Comparison of ENCODE assay signal across 9 cellular contexts in the genomic region with DNA sequence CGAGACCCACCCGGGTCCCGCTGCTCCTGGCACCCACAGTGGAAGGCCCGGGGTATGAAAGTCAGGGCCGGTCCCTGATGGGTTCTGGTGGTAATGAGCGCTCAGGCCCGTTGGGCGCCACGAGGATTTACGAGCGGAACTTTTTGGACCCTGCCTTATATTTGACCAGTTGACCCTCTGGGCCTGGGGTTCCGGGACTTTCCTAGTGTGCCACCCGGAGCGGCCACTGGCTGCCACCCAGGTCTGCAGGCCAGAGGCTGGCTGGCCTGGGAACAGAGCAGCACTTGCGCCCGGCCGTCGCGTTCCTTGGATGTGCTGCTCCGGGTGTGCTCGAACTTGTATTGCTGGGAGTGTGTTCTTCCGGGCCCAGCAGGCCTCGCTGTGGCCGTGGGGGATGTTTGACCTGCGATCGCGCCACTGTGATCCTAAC. TPM values are rescaled to one million over a fixed set of nuclear protein-coding genes. Genes with fewer than 3 reads are reported as not detected.
DNase-seq lines count a peak whose midpoint lies in the region; ATAC-seq, FAIRE-seq and TF ChIP-seq lines count a peak whose summit lies in the region.
"Had no signal": no experiment of that assay in that cellular context is flagged by ENCODE, and none has a peak within 500 bp of the region (broad histone marks: within the 10 kb centered on the region; RNA-seq: fewer than 3 reads in every experiment).

No MANE protein-coding gene starts in this region.

- peaks cover 10% of the 10 kb centered on the region for H3K27me3 ChIP-seq in H7 (ENCODE audit: control insufficient read depth, insufficient read depth, low read length)
- no peaks in the 10 kb centered on the region for H3K27me3 ChIP-seq in hepatocyte
- H3K27me3 ChIP-seq in psoas muscle (ENCODE audit: insufficient read depth in 3 of 3, low read length in 2 of 3) = peaks cover 0 to 35% (median 11%) of the 10 kb centered on the region in 3 donors

- DNase-seq in H7 (peak; percentile 69), hepatocyte (ENCODE audit: low spot score) (no peak), psoas muscle (no peak), NCI-H748 (lab: John Stamatoyannopoulos, UW; ENCODE audit: unreplicated experiment) (no peak), NCI-H446 treated with DMSO at 0.1 percent for 48 hours (lab: John Stamatoyannopoulos, UW) (no peak), HTR-8/SVneo (ENCODE audit: insufficient read length, low spot score) (no peak), C1 segment of cervical spinal cord (lab: John Stamatoyannopoulos, UW) (no peak)
- DNase-seq in activated naive CD8-positive, alpha-beta T cell treated with anti-CD3 and anti-CD28 coated beads, Interleukin-2, amount 10 ng/mL, durations not matched to agents 7 days and 5 days = no peak

- peaks cover 53% of the 10 kb centered on the region for H3K79me2 ChIP-seq in hepatocyte

- no peak overlapping the region for H3K27ac Mint-ChIP-seq in activated naive CD8-positive, alpha-beta T cell treated with anti-CD3 and anti-CD28 coated beads, Interleukin-2, amount 10 ng/mL, durations not matched to agents 7 days and 5 days

- TF ChIP-seq CTCF in hepatocyte (IDR thresholded peaks at IDR 0.05; ENCODE audit: poor library complexity) (no peak), psoas muscle (IDR thresholded peaks at IDR 0.05) (no peak)

- H4K20me1 ChIP-seq in hepatocyte (ENCODE audit: insufficient read depth, poor library complexity, severe bottlenecking) = no peaks in the 10 kb centered on the region

- FAIRE-seq in HTR-8/SVneo (lab: Jason Lieb, UNC) = no peak

- peak overlapping the region; percentile 83 for H3K4me3 Mint-ChIP-seq in activated naive CD8-positive, alpha-beta T cell treated with anti-CD3 and anti-CD28 coated beads, Interleukin-2, amount 10 ng/mL, durations not matched to agents 7 days and 5 days

- POLR2A ChIA-PET in activated naive CD8-positive, alpha-beta T cell treated with anti-CD3 and anti-CD28 coated beads, Interleukin-2, amount 10 ng/mL, durations not matched to agents 7 days and 5 days (lab: Charles Lee) = interaction anchor here (0.7 to 1.6 kb wide), 3 partner anchors 30 to 36 kb away, joined by 3 to 7 read pairs (median 4); a partner anchor contains a TSS

- H3K36me3 ChIP-seq in H7 (replicated peaks; ENCODE audit: control insufficient read depth, insufficient read depth, low read length) (no peaks in the 10 kb centered on the region), hepatocyte (replicated peaks; ENCODE audit: insufficient read depth, low read depth) (no peaks in the 10 kb centered on the region), psoas muscle (ENCODE audit: insufficient read depth in 1 of 2, low read depth in 1 of 2) (no peaks in the 10 kb centered on the region)

- WGBS in hepatocyte (ENCODE audit: low lambda C conversion rate, missing lambda C conversion rate) = 10% methylated on average over 27 of the region's 27 CpGs
- 17 to 30% (median 21%) methylated on average over 27 of the region's 27 CpGs for WGBS in psoas muscle, 3 donors

- peak overlapping the region; percentile 79 for H3K4me2 ChIP-seq in hepatocyte

- H3K4me1 ChIP-seq in hepatocyte (ENCODE audit: insufficient read depth) = no peaks in the 10 kb centered on the region
- no peaks in the 10 kb centered on the region for H3K4me1 ChIP-seq in psoas muscle

- H3K27me3 Mint-ChIP-seq in activated naive CD8-positive, alpha-beta T cell treated with anti-CD3 and anti-CD28 coated beads, Interleukin-2, amount 10 ng/mL, durations not matched to agents 7 days and 5 days = peaks cover 36% of the 10 kb centered on the region

- intact Hi-C loops in psoas muscle (cut with DNase I) = no loop called here

- peak overlapping the region; percentile 63 for H2AFZ ChIP-seq in hepatocyte

- H3K27ac ChIP-seq in hepatocyte (peak overlapping the region; percentile 99), psoas muscle (no peak overlapping the region)

- peaks cover 3% of the 10 kb centered on the region for H3K36me3 Mint-ChIP-seq in activated naive CD8-positive, alpha-beta T cell treated with anti-CD3 and anti-CD28 coated beads, Interleukin-2, amount 10 ng/mL, durations not matched to agents 7 days and 5 days

- H3K9me3 ChIP-seq in hepatocyte (ENCODE audit: low read depth) (no peaks in the 10 kb centered on the region), psoas muscle (no peaks in the 10 kb centered on the region)

- H3K4me3 ChIP-seq in H7 (ENCODE audit: insufficient read depth, low read depth, low read length) (peak overlapping the region; percentile 90), hepatocyte (peak overlapping the region; percentile 80), psoas muscle (peak overlapping the region; percentile 63)

- H3K9me3 Mint-ChIP-seq in activated naive CD8-positive, alpha-beta T cell treated with anti-CD3 and anti-CD28 coated beads, Interleukin-2, amount 10 ng/mL, durations not matched to agents 7 days and 5 days = no peaks in the 10 kb centered on the region

- peaks cover 10% of the 10 kb centered on the region for H3K4me1 Mint-ChIP-seq in activated naive CD8-positive, alpha-beta T cell treated with anti-CD3 and anti-CD28 coated beads, Interleukin-2, amount 10 ng/mL, durations not matched to agents 7 days and 5 days

- H3K9me2 ChIP-seq in hepatocyte (replicated peaks; ENCODE audit: insufficient read depth) = no peaks in the 10 kb centered on the region

- peak; percentile 16 for ATAC-seq in activated naive CD8-positive, alpha-beta T cell treated with anti-CD3 and anti-CD28 coated beads, Interleukin-2, amount 10 ng/mL, durations not matched to agents 7 days and 5 days (ENCODE audit: low read depth)
- ATAC-seq in psoas muscle = peak in 1 of 4 donors; percentile 33

RNA-seq across cellular contexts. Expression of a gene that starts 1.0 kb away (rescaled TPM):
- total RNA-seq in H7 (2014; rRNA removed; shearing (Covaris generic)) = 40.7 and 56.0 TPM in 2 replicates
- 1 to 10 TPM; 2.7 to 3.4 TPM for total RNA-seq in activated naive CD8-positive, alpha-beta T cell treated with anti-CD3 and anti-CD28 coated beads, Interleukin-2, amount 10 ng/mL, durations not matched to agents 7 days and 5 days
- 210 and 235 TPM in 2 replicates for total RNA-seq in hepatocyte
- 88.0 and 130 TPM in 2 replicates for polyA plus RNA-seq in hepatocyte
- total RNA-seq in psoas muscle = under 1 TPM; 0.08 to 0.17 (median 0.15) TPM
- under 1 TPM; 0.04 to 0.06 (median 0.05) TPM for polyA plus RNA-seq in psoas muscle

RNA-seq across cellular contexts. Expression of a gene that starts 29.9 kb away (rescaled TPM):
- total RNA-seq in H7 (2014; rRNA removed; shearing (Covaris generic)) = 1.1 and 1.6 TPM in 2 replicates
- 1 to 10 TPM; 1.4 to 1.9 TPM for total RNA-seq in activated naive CD8-positive, alpha-beta T cell treated with anti-CD3 and anti-CD28 coated beads, Interleukin-2, amount 10 ng/mL, durations not matched to agents 7 days and 5 days
- total RNA-seq in hepatocyte (0.32 and 1.4 TPM in 2 replicates), psoas muscle (not detected)
- polyA plus RNA-seq in hepatocyte (0.39 and 0.51 TPM in 2 replicates), psoas muscle (under 1 TPM in 1 of 3 donors, not detected in 2; 0.09 TPM)
- total RNA-seq: NCI-H460 had no signal
